ENCODE assay signal across 1 cellular context in the genomic region with DNA sequence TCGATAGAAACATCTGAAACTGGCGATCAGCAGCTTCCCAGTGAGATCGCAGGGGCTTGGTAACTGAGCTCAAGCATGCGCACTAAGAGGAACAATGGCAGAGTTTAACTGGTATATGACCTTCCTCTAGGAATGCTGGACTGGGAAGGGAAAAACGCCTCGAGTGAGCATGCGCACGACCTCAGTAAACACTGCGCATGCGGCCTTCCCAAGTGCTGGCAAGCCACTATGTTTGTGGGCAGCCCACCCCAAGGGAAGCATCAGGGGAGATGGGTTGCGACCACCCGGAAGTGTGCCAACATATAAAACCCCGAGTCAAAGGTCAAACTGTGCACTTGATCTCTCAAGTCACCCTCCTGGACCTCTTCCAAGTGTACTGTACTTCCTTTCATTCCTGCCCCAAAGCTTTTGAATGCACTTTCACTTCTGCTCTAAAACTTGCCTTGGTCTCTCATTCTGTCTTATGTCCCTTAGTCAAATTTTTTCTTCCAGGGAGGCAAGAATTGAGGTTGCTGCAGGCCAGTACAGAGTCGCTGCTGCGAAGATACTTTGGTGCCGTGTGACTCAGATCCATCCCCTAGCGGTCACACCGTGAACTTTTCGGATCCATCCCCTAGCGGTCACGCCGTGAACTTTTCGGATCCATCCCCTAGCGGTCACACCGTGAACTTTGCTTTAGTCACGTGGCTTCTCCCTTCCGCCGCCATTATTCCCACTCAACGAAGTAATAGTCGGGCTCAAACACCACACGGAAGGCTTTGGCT.
TF ChIP-seq lines count a peak whose summit lies in the region.

No MANE protein-coding gene starts in this region.

TF ChIP-seq in K562, 482 proteins besides CTCF, POLR2A, EP300 and RAD21 (continued from another document and continues in another):
- no peak for TF ChIP-seq CEBPG (CRISPR knock-in tag; IDR thresholded peaks at IDR 0.05)
- TF ChIP-seq CEBPG (tag; conservative IDR thresholded peaks at IDR 0.05 in 1 of 2, IDR thresholded peaks at IDR 0.05 in 1 of 2): no peak
- no peak for TF ChIP-seq HINFP (tag; conservative IDR thresholded peaks at IDR 0.05; ENCODE audit: low read depth)
- TF ChIP-seq NKRF (IDR thresholded peaks at IDR 0.05; ENCODE audit: borderline replicate concordance): no peak
- no peak for TF ChIP-seq POLR2H (tag; IDR thresholded peaks at IDR 0.05; ENCODE audit: low read depth)
- TF ChIP-seq ELF2 (CRISPR knock-in tag; IDR thresholded peaks at IDR 0.05): no peak
- TF ChIP-seq TCF7L2 (IDR thresholded peaks at IDR 0.05; ENCODE audit: low read depth, low read length): no peak
- TF ChIP-seq, protein P1, sequence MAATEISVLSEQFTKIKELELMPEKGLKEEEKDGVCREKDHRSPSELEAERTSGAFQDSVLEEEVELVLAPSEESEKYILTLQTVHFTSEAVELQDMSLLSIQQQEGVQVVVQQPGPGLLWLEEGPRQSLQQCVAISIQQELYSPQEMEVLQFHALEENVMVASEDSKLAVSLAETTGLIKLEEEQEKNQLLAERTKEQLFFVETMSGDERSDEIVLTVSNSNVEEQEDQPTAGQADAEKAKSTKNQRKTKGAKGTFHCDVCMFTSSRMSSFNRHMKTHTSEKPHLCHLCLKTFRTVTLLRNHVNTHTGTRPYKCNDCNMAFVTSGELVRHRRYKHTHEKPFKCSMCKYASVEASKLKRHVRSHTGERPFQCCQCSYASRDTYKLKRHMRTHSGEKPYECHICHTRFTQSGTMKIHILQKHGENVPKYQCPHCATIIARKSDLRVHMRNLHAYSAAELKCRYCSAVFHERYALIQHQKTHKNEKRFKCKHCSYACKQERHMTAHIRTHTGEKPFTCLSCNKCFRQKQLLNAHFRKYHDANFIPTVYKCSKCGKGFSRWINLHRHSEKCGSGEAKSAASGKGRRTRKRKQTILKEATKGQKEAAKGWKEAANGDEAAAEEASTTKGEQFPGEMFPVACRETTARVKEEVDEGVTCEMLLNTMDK (IDR thresholded peaks at IDR 0.05; ENCODE audit: borderline replicate concordance, insufficient read depth, low read depth, low read length, poor library complexity, severe bottlenecking): peak; percentile 94
- no peak for TF ChIP-seq ELF4 (CRISPR knock-in tag; IDR thresholded peaks at IDR 0.05)
- no peak for TF ChIP-seq NR0B1 (IDR thresholded peaks at IDR 0.05; ENCODE audit: partially characterized antibody)
- TF ChIP-seq NRF1 (conservative IDR thresholded peaks at IDR 0.05 in 1 of 2, IDR thresholded peaks at IDR 0.05 in 1 of 2): 0 out of 4 replicates have a peak, but pooled peaks of 1 of the 2 experiments have one; percentile 23
- TF ChIP-seq HSF4 (CRISPR knock-in tag; IDR thresholded peaks at IDR 0.05; ENCODE audit: borderline replicate concordance): no peak
- no peak for TF ChIP-seq FOXK2 (conservative IDR thresholded peaks at IDR 0.05 in 1 of 2, IDR thresholded peaks at IDR 0.05 in 1 of 2; ENCODE audit: low read depth in 2 of 2)
- no peak for TF ChIP-seq CTBP1 (IDR thresholded peaks at IDR 0.05; ENCODE audit: borderline replicate concordance)
- no peak for TF ChIP-seq NR3C1 (CRISPR knock-in tag; IDR thresholded peaks at IDR 0.05)
- no peak for TF ChIP-seq SRSF7 (optimal IDR thresholded peaks at IDR 0.05; ENCODE audit: low read depth, low read length)
- TF ChIP-seq POLR2AphosphoS2 (IDR thresholded peaks at IDR 0.05; ENCODE audit: low read length): no peak
- peak; percentile 34 for TF ChIP-seq E2F8 (IDR thresholded peaks at IDR 0.05; ENCODE audit: low read depth, partially characterized antibody)
- TF ChIP-seq CSDE1 (IDR thresholded peaks at IDR 0.05): no peak
- no peak for TF ChIP-seq NCOA4 (IDR thresholded peaks at IDR 0.05; ENCODE audit: partially characterized antibody)
- TF ChIP-seq NCOA6 (IDR thresholded peaks at IDR 0.05): no peak
- TF ChIP-seq ARHGAP35 (IDR thresholded peaks at IDR 0.05; ENCODE audit: partially characterized antibody): no peak
- no peak for TF ChIP-seq ZNF280B (CRISPR knock-in tag; IDR thresholded peaks at IDR 0.05)
- TF ChIP-seq GABPB1 (CRISPR knock-in tag; IDR thresholded peaks at IDR 0.05): peak; percentile 29; the same call in 1 of the 2 replicates
- TF ChIP-seq ZNF184 (CRISPR knock-in tag; IDR thresholded peaks at IDR 0.05): no peak
- TF ChIP-seq, protein P2, sequence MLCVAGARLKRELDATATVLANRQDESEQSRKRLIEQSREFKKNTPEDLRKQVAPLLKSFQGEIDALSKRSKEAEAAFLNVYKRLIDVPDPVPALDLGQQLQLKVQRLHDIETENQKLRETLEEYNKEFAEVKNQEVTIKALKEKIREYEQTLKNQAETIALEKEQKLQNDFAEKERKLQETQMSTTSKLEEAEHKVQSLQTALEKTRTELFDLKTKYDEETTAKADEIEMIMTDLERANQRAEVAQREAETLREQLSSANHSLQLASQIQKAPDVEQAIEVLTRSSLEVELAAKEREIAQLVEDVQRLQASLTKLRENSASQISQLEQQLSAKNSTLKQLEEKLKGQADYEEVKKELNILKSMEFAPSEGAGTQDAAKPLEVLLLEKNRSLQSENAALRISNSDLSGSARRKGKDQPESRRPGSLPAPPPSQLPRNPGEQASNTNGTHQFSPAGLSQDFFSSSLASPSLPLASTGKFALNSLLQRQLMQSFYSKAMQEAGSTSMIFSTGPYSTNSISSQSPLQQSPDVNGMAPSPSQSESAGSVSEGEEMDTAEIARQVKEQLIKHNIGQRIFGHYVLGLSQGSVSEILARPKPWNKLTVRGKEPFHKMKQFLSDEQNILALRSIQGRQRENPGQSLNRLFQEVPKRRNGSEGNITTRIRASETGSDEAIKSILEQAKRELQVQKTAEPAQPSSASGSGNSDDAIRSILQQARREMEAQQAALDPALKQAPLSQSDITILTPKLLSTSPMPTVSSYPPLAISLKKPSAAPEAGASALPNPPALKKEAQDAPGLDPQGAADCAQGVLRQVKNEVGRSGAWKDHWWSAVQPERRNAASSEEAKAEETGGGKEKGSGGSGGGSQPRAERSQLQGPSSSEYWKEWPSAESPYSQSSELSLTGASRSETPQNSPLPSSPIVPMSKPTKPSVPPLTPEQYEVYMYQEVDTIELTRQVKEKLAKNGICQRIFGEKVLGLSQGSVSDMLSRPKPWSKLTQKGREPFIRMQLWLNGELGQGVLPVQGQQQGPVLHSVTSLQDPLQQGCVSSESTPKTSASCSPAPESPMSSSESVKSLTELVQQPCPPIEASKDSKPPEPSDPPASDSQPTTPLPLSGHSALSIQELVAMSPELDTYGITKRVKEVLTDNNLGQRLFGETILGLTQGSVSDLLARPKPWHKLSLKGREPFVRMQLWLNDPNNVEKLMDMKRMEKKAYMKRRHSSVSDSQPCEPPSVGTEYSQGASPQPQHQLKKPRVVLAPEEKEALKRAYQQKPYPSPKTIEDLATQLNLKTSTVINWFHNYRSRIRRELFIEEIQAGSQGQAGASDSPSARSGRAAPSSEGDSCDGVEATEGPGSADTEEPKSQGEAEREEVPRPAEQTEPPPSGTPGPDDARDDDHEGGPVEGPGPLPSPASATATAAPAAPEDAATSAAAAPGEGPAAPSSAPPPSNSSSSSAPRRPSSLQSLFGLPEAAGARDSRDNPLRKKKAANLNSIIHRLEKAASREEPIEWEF (CRISPR knock-in tag; IDR thresholded peaks at IDR 0.05): no peak
- TF ChIP-seq CBX5 (IDR thresholded peaks at IDR 0.05; ENCODE audit: borderline replicate concordance, low read depth): no peak
- peak; percentile 43; the same call in 1 of the 2 replicates for TF ChIP-seq STAT5A (IDR thresholded peaks at IDR 0.05; ENCODE audit: borderline replicate concordance, low read length)
- TF ChIP-seq ZNF512 (tag; IDR thresholded peaks at IDR 0.05): no peak
- TF ChIP-seq MAFG (tag; conservative IDR thresholded peaks at IDR 0.05): no peak
- no peak for TF ChIP-seq SMARCA4 (IDR thresholded peaks at IDR 0.05)
- no peak for TF ChIP-seq XRCC4 (IDR thresholded peaks at IDR 0.05; ENCODE audit: extremely low read depth, insufficient read depth, insufficient read length)
